1 cellular context compared by ENCODE assay signal in the genomic region with DNA sequence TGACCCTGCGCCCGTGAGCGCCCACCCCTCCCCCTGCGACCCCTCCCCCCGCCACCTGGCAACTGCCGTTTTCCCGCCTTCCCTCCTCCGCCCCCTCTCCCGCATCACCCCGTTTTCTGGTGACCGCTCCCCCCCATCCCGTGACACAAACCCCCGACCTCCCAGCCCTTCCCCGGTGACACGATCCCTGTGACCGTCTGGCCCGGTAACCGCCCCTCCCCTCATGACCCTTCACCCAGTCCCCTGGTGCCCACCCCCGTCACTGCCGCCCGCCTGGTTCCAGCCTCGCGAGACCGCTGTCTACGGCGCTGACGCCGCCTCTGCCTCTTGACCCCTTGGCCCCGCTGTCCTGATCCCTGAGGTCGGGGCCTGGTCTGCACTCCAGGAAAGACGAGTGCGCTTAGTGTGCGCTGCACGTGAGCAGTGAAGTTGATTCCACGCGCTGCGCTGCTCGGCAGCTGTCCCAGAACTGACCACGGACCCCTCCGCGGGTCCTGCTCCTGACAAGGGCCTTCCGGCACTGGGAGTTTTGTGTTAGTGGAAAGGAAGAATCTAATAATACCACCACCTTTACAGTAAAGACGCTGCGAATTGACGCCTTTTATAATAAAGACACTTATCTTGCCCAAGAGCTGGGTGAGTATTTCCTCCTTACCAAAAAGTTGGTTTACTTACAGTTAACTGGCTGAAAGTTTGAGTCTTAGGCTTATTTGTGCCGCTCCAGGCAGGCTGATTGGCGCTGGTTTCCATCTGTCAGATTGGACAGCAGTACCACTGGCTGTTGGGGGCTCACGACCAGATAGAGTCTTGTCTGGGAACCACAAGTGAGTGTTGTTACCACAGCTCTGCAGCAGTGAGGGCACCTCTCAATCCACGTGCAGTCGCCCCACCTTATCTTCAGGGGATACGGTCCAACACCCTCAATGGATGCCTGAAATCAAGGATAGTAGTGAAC.
A peak's percentile ranks its signal among the peaks of the same experiment; 100 is the strongest.
TF ChIP-seq lines count a peak whose summit lies in the region.

No MANE protein-coding gene starts in this region.

TF ChIP-seq in endothelial cell of umbilical vein, 7 proteins besides CTCF, POLR2A, EP300 and RAD21:
- TF ChIP-seq EZH2 (IDR thresholded peaks at IDR 0.05; ENCODE audit: borderline replicate concordance, low read depth, low read length, severe bottlenecking) (no peak), JUN (IDR thresholded peaks at IDR 0.05; ENCODE audit: borderline replicate concordance, insufficient read depth, insufficient read length, low read depth) (no peak), MYC (IDR thresholded peaks at IDR 0.05; ENCODE audit: low read depth, low read length) (no peak), FOS (IDR thresholded peaks at IDR 0.05; ENCODE audit: borderline replicate concordance, insufficient read depth, low read length) (no peak), GATA2 (IDR thresholded peaks at IDR 0.05; ENCODE audit: insufficient read depth, insufficient read length, low read depth, low read length) (no peak), MAX (IDR thresholded peaks at IDR 0.05; ENCODE audit: insufficient read depth, insufficient read length) (no peak), POLR2AphosphoS5 (IDR thresholded peaks at IDR 0.05; ENCODE audit: insufficient read depth, low read depth, low read length) (peak; percentile 31)
